In genomic region chr21:36239585-36239984, GRCh38 we compare ENCODE assay signal across 9 cellular contexts.
"Had no signal": no experiment of that assay in that cellular context is flagged by ENCODE, and none has a peak within 500 bp of the region (broad histone marks: within the 10 kb centered on the region; RNA-seq: fewer than 3 reads in every experiment).

No MANE protein-coding gene starts in this region.

- DNase-seq: GOT3, H7, HFFc6, IMR-90, KG1 had no signal

- H3K9me3 ChIP-seq: HAP-1 had no signal

- ATAC-seq: HCT116, K562 had no signal

- H3K36me3 ChIP-seq: HAP-1 had no signal

- H3K4me3 ChIP-seq: HAP-1, K562 had no signal

- H3K4me1 ChIP-seq: HAP-1 had no signal

- H3K27ac ChIP-seq: HL-60 had no signal
